8 cellular contexts compared by ENCODE assay signal in the genomic region with DNA sequence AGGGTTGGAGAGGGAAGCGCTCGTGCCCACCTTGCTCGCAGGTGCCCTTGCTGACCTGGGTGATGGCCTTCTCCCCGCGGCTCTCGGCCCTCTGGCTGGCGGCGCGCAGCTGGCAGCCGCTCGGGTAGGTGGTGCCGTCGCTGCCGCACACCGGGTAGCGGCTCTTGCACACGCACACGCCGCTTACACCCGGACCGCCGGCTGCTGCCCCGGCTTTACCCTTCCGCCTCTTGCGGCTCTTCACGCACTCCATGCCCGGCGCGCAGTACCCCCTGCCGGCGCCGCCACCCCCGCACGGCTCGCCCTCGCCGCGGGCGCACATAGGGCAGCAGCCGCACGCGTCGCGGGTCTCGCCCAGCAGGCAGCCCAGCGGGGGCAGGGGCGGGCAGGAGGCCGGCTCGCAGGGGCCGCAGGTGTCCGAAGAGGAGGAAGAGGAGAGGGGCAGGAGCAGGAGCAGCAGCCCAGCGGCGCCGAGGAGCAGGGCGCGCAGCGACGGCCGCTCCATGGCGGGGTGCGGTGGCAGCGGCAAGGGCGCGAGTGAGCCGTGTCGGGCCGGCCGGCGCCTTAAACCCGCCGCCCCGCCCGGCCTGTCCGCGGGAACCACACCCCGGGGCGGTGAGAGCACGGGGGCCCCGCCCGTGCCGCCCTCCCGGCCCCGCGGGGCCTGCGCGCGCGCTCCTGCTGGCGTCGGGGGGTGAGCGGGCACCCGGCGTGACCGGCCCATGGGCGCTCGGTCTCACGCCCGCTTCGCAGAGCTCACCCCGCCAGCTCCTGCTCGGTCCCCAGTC. TPM values are rescaled to one million over a fixed set of nuclear protein-coding genes. Genes with fewer than 3 reads are reported as not detected.
DNase-seq lines count a peak whose midpoint lies in the region; ATAC-seq and TF ChIP-seq lines count a peak whose summit lies in the region.

A gene with protein sequence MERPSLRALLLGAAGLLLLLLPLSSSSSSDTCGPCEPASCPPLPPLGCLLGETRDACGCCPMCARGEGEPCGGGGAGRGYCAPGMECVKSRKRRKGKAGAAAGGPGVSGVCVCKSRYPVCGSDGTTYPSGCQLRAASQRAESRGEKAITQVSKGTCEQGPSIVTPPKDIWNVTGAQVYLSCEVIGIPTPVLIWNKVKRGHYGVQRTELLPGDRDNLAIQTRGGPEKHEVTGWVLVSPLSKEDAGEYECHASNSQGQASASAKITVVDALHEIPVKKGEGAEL (minus strand): TSS at position 539 of the 788 bp plus-strand sequence. CDS start 34 bp downstream, at position 505.

- TF ChIP-seq CTCF in astrocyte of the cerebellum (IDR thresholded peaks at IDR 0.05; ENCODE audit: low read depth, low read length, missing control alignments) (no peak), right atrium auricular region (IDR thresholded peaks at IDR 0.05) (peak; percentile 13 to 48)

- ATAC-seq in GM19372 (IDR thresholded peaks at IDR 0.05; ENCODE audit: low read depth, unreplicated experiment): peak; percentile 49
- ATAC-seq in HG02970 (IDR thresholded peaks at IDR 0.05; ENCODE audit: low FRiP score, unreplicated experiment): no peak

- peaks cover 0 to 8% of the 10 kb centered on the region in 2 donors for H3K4me1 ChIP-seq in right atrium auricular region

- H3K27me3 ChIP-seq in right atrium auricular region: no peaks in the 10 kb centered on the region

- intact Hi-C loops in posterior vena cava (cut with DNase I): loop anchor here (5.0 kb wide), 1 partner anchor 68 kb away; no protein-coding TSS in a partner anchor

- in situ Hi-C loops in astrocyte of the cerebellum (cut with HindIII; ENCODE audit: low sequenced_read_pairs): no loop called here

- H3K9me3 ChIP-seq in right atrium auricular region: no peaks in the 10 kb centered on the region

- peak within 1 kb of the TSS; percentile 91 to 95 for H3K27ac ChIP-seq in right atrium auricular region

- H3K36me3 ChIP-seq in right atrium auricular region: no peaks in the 10 kb centered on the region

- DNase-seq in CD1c-positive myeloid dendritic cell (ENCODE audit: extremely low spot score) (peak; percentile 50), LHCN-M2 (ENCODE audit: low read depth) (peak; percentile 49), astrocyte of the cerebellum (ENCODE audit: low read depth) (no peak), right atrium auricular region (ENCODE audit: low spot score) (peak; percentile 62), posterior vena cava (ENCODE audit: low spot score) (peak; percentile 90), GM19240 (ENCODE audit: insufficient read length, low spot score) (no peak)

- H3K4me3 ChIP-seq in astrocyte of the cerebellum (ENCODE audit: low read depth, low read length): peak within 1 kb of the TSS; percentile 53
- H3K4me3 ChIP-seq in right atrium auricular region: peak within 1 kb of the TSS; percentile 81 to 86

RNA-seq across cellular contexts. Expression of the gene that starts here (rescaled TPM):
- 221 and 314 TPM in 2 replicates for total RNA-seq in LHCN-M2 (2014; rRNA removed)
- polyA plus RNA-seq in LHCN-M2 (2012): 564 TPM
- 100 to 1,000 TPM; 866 to 898 TPM for total RNA-seq in right atrium auricular region
- total RNA-seq in posterior vena cava: 1,000 to 10,000 TPM; 1,930 to 2,920 TPM

Comparison
In these comparisons a context has a peak if more than half of its experiments do, and no peak if none do; other contexts are left out.
1. DNase-seq: peak in CD1c-positive myeloid dendritic cell (single experiment), LHCN-M2 (single experiment), right atrium auricular region (single experiment) and posterior vena cava (single experiment); none in astrocyte of the cerebellum (single experiment) and GM19240 (single experiment).